ENCODE assay signal across 1 cellular context in the genomic region with DNA sequence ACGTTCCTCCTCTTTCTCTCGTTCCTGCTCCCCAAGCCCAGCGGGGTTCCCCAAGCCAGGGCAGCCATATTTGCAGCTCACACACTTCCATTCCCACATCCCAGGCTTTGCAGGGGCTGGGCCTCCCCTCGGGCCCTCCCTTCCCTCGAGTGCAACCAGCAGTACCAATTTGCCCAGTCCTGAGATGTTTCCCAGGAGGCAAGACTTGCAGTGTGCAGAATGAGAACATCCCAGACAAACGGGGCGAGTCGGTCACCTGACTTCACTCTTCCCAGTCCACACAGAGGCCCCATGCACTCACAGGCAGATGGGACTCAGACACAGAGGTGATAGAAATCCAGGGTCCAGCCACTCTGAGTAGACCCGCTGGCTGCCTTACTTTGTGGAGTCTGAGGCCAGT.
TF ChIP-seq lines count a peak whose summit lies in the region.

No MANE protein-coding gene starts in this region.

TF ChIP-seq in IMR-90, 13 proteins besides CTCF, POLR2A, EP300 and RAD21:
- TF ChIP-seq, protein P1, sequence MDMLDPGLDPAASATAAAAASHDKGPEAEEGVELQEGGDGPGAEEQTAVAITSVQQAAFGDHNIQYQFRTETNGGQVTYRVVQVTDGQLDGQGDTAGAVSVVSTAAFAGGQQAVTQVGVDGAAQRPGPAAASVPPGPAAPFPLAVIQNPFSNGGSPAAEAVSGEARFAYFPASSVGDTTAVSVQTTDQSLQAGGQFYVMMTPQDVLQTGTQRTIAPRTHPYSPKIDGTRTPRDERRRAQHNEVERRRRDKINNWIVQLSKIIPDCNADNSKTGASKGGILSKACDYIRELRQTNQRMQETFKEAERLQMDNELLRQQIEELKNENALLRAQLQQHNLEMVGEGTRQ (IDR thresholded peaks at IDR 0.05; ENCODE audit: low read depth, low read length), result no peak
- TF ChIP-seq RCOR1 (IDR thresholded peaks at IDR 0.05; ENCODE audit: insufficient replicate concordance, low read length) (no peak), CHD1 (IDR thresholded peaks at IDR 0.05; ENCODE audit: low read depth, low read length) (no peak), NFE2L2 (IDR thresholded peaks at IDR 0.05; ENCODE audit: low read depth, low read length) (no peak), BHLHE40 (IDR thresholded peaks at IDR 0.05; ENCODE audit: low read depth, low read length) (no peak), CEBPB (IDR thresholded peaks at IDR 0.05; ENCODE audit: low read depth, low read length) (no peak), MAZ (IDR thresholded peaks at IDR 0.05; ENCODE audit: borderline replicate concordance, low read depth, low read length) (no peak), SMC3 (IDR thresholded peaks at IDR 0.05; ENCODE audit: low read depth, low read length) (no peak), MAFK (IDR thresholded peaks at IDR 0.05; ENCODE audit: low read depth, low read length) (no peak), FOS (IDR thresholded peaks at IDR 0.05; ENCODE audit: low read depth, low read length) (no peak), MXI1 (IDR thresholded peaks at IDR 0.05; ENCODE audit: borderline replicate concordance, low read depth, low read length) (no peak), RFX5 (IDR thresholded peaks at IDR 0.05; ENCODE audit: low read depth, low read length) (no peak)
- TF ChIP-seq, protein P2, sequence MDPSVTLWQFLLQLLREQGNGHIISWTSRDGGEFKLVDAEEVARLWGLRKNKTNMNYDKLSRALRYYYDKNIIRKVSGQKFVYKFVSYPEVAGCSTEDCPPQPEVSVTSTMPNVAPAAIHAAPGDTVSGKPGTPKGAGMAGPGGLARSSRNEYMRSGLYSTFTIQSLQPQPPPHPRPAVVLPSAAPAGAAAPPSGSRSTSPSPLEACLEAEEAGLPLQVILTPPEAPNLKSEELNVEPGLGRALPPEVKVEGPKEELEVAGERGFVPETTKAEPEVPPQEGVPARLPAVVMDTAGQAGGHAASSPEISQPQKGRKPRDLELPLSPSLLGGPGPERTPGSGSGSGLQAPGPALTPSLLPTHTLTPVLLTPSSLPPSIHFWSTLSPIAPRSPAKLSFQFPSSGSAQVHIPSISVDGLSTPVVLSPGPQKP (IDR thresholded peaks at IDR 0.05; ENCODE audit: borderline replicate concordance, low read depth, low read length), result no peak
